ENCODE assay signal across 13 cellular contexts in the genomic region with DNA sequence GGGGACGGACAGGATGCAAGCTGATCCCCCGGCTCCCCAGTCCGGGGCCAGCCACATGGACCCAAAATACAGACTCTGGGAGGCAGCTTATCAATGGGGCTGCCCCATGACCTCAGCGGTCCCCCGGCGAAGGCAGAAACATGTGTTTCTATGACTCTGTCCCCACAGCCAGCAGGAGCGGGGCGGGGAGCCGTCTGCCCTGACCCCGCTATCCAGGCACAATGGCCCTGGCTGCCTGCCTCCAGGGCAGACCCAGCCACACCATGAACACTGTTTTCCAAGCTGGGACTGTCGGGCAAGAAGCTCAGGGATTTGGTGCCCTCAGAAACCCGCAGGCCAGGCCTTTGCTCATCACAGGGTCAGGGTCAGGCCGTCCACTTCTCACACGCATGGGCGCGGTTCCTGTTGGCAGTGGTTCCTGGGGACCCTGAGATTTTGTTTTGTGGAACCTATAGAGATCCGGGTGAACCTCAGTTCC.
DNase-seq lines count a peak whose midpoint lies in the region; ATAC-seq and TF ChIP-seq lines count a peak whose summit lies in the region.
"Had no signal": no experiment of that assay in that cellular context is flagged by ENCODE, and none has a peak within 500 bp of the region (broad histone marks: within the 10 kb centered on the region; RNA-seq: fewer than 3 reads in every experiment).

No MANE protein-coding gene starts in this region.

- DNase-seq in AG04450 (ENCODE audit: low read depth, low spot score), result no peak
- DNase-seq in breast epithelium (ENCODE audit: low spot score in 2 of 2), result peak in 1 of 2 donors; percentile 50
- no peak for DNase-seq in left colon
- DNase-seq in sigmoid colon, result no peak
- no peak for DNase-seq in DMS153 (lab: John Stamatoyannopoulos, UW)
- DNase-seq: activated T-cell treated with anti-CD3 and anti-CD28 coated beads for 4 hours, natural killer cell, NCI-H82, T-helper 2 cell had no signal

- POLR2A ChIA-PET in AG04450 (lab: Yijun Ruan, JAX), result interaction anchor here (0.5 kb wide), 1 partner anchor 341 kb away, joined by 7 read pairs; no protein-coding TSS in a partner anchor

- H3K36me3 ChIP-seq in breast epithelium, result no peaks in the 10 kb centered on the region
- peaks cover 11 to 41% (median 27%) of the 10 kb centered on the region in 4 donors for H3K36me3 ChIP-seq in sigmoid colon

- peak; percentile 9 for ATAC-seq in left colon
- ATAC-seq in HG02623 (IDR thresholded peaks at IDR 0.05; ENCODE audit: unreplicated experiment), result no peak
- no peak for ATAC-seq in HG02759 (IDR thresholded peaks at IDR 0.05; ENCODE audit: unreplicated experiment)
- ATAC-seq in HG03571 (IDR thresholded peaks at IDR 0.05; ENCODE audit: unreplicated experiment), result no peak
- ATAC-seq: natural killer cell had no signal

- intact Hi-C loops in breast epithelium (cut with DNase I; ENCODE audit: low total_unique reads) (loop anchor here (10.0 kb wide), 1 partner anchor 405 kb away; no protein-coding TSS in a partner anchor), left colon (cut with DNase I, micrococcal nuclease) (loop anchor here in 1 of 2 donors (10.0 kb wide), 1 partner anchor 195 kb away; the partner anchor contains the start of gene NCOR2), sigmoid colon (cut with DNase I) (loop anchor here (2.0 to 5.0 kb wide), 3 partner anchors 53 to 197 kb away; partner anchors contain the start of gene NCOR2)

- H3K4me1 ChIP-seq in breast epithelium, result peaks cover 16 to 31% of the 10 kb centered on the region in 2 donors
- H3K4me1 ChIP-seq in sigmoid colon, result peaks cover 0 to 58% (median 56%) of the 10 kb centered on the region in 4 donors

- H3K27me3 ChIP-seq in AG04450 (ENCODE audit: control insufficient read depth, insufficient read depth, low read length) (no peaks in the 10 kb centered on the region), breast epithelium (no peaks in the 10 kb centered on the region), sigmoid colon (no peaks in the 10 kb centered on the region)

- 52 to 75% methylated on average over 17 of the region's 17 CpGs for WGBS in sigmoid colon, 2 donors

- H3K4me3 ChIP-seq in AG04450 (ENCODE audit: low read depth, low read length), result no peak overlapping the region
- H3K4me3 ChIP-seq in breast epithelium, result no peak overlapping the region
- H3K4me3 ChIP-seq in sigmoid colon, result peak overlapping the region in 1 of 4 donors; percentile 2

- TF ChIP-seq POLR2A in breast epithelium (IDR thresholded peaks at IDR 0.05), result no peak
- no peak for TF ChIP-seq POLR2A in sigmoid colon (IDR thresholded peaks at IDR 0.05)

- TF ChIP-seq EP300 in sigmoid colon (IDR thresholded peaks at IDR 0.05), result no peak

- CTCF ChIA-PET in AG04450 (lab: Charles Lee), result interaction anchor here (0.6 to 2.1 kb wide), 8 partner anchors 9 to 402 kb away, joined by 3 to 10 read pairs (median 4); no protein-coding TSS in a partner anchor

- H3K27ac ChIP-seq in AG04450 (ENCODE audit: low read depth, low read length), result peak overlapping the region; percentile 93
- peak overlapping the region; percentile 94 to 95 for H3K27ac ChIP-seq in breast epithelium
- peak overlapping the region; percentile 88 to 97 (median 92) for H3K27ac ChIP-seq in sigmoid colon
- H3K27ac ChIP-seq: HL-60 had no signal

- no peaks in the 10 kb centered on the region; the same call in 1 of the 2 replicates for H3K9me3 ChIP-seq in AG04450 (ENCODE audit: control insufficient read depth, insufficient read depth, low read length)
- no peaks in the 10 kb centered on the region for H3K9me3 ChIP-seq in breast epithelium
- H3K9me3 ChIP-seq in sigmoid colon, result no peaks in the 10 kb centered on the region

- TF ChIP-seq CTCF in AG04450 (IDR thresholded peaks at IDR 0.05; ENCODE audit: low read depth, low read length), result no peak
- no peak for TF ChIP-seq CTCF in breast epithelium (IDR thresholded peaks at IDR 0.05)
- TF ChIP-seq CTCF in sigmoid colon (IDR thresholded peaks at IDR 0.05), result no peak
